Comparison of ENCODE assay signal across 18 cellular contexts in the genomic region with DNA sequence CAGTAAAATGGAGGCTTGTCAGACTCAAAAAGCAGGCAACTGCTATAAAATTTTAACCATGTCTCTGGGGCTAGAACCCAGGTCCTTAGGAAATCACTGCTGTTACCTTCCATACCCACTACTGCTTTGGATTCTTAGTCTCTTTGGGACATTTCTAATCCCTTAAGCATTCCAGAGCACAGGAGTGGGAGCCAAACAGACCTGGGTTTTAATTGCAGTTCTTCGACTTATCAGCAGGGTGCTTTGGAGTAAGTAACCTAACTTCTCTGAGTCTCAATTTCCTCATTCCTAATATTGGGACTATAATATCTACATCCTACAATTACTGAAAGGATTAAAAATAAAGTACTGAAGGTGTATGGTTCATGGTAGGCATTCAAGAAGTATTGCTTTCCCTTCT.
DNase-seq lines count a peak whose midpoint lies in the region; ATAC-seq and TF ChIP-seq lines count a peak whose summit lies in the region.
"Had no signal": no experiment of that assay in that cellular context is flagged by ENCODE, and none has a peak within 500 bp of the region (broad histone marks: within the 10 kb centered on the region; RNA-seq: fewer than 3 reads in every experiment).

No MANE protein-coding gene starts in this region.

- H3K36me3 Mint-ChIP-seq in natural killer cell treated with Interleukin-12 subunit alpha and Interleukin-12 subunit beta and Interleukin-15 and Interleukin-18, amount 100 ng/mL, for 72 hours: no peaks in the 10 kb centered on the region
- H3K36me3 Mint-ChIP-seq: CD14-positive monocyte; CD4-positive, alpha-beta memory T cell had no signal

- no peaks in the 10 kb centered on the region for H3K4me1 Mint-ChIP-seq in natural killer cell treated with Interleukin-12 subunit alpha and Interleukin-12 subunit beta and Interleukin-15 and Interleukin-18, amount 100 ng/mL, for 72 hours (ENCODE audit: low read depth in 2 of 2)
- H3K4me1 Mint-ChIP-seq: CD14-positive monocyte; CD4-positive, alpha-beta memory T cell had no signal

- no peaks in the 10 kb centered on the region for H3K27me3 Mint-ChIP-seq in natural killer cell treated with Interleukin-12 subunit alpha and Interleukin-12 subunit beta and Interleukin-15 and Interleukin-18, amount 100 ng/mL, for 72 hours

- no peak for ATAC-seq in natural killer cell treated with Interleukin-12 subunit alpha and Interleukin-12 subunit beta and Interleukin-15 and Interleukin-18, amount 100 ng/mL, for 72 hours
- ATAC-seq: A549, GM12878, HepG2 had no signal

- no peak overlapping the region for H3K27ac Mint-ChIP-seq in natural killer cell treated with Interleukin-12 subunit alpha and Interleukin-12 subunit beta and Interleukin-15 and Interleukin-18, amount 100 ng/mL, for 72 hours
- H3K27ac Mint-ChIP-seq: CD14-positive monocyte; CD4-positive, alpha-beta memory T cell had no signal

- DNase-seq in DMS53 (lab: John Stamatoyannopoulos, UW) (peak; percentile 16), DMS53 treated with DMSO at 0.1 percent for 48 hours (lab: John Stamatoyannopoulos, UW; ENCODE audit: unreplicated experiment) (no peak), epithelial cell of proximal tubule (ENCODE audit: low read depth) (no peak), iPS-NIHi11 (ENCODE audit: low spot score) (peak; percentile 10), GM20000 (ENCODE audit: low spot score) (no peak), amniotic stem cell (lab: John Stamatoyannopoulos, UW) (no peak)
- DNase-seq in natural killer cell treated with Interleukin-12 subunit alpha and Interleukin-12 subunit beta and Interleukin-15 and Interleukin-18, amount 100 ng/mL, for 72 hours (ENCODE audit: low spot score): no peak
- DNase-seq: AML-193; CD4-positive, alpha-beta memory T cell; DMS153; DND-41; EL had no signal

- H3K9me3 Mint-ChIP-seq in natural killer cell treated with Interleukin-12 subunit alpha and Interleukin-12 subunit beta and Interleukin-15 and Interleukin-18, amount 100 ng/mL, for 72 hours: peaks cover 6% of the 10 kb centered on the region

- TF ChIP-seq CTCF in LNCAP (IDR thresholded peaks at IDR 0.05) (peak; percentile 11; the same call in 1 of the 2 replicates), epithelial cell of proximal tubule (conservative IDR thresholded peaks at IDR 0.05; ENCODE audit: low read depth, low read length) (peak; percentile 11), GM20000 (IDR thresholded peaks at IDR 0.05; ENCODE audit: extremely low read depth, missing control alignments) (no peak)

- no peak overlapping the region for H3K4me3 Mint-ChIP-seq in natural killer cell treated with Interleukin-12 subunit alpha and Interleukin-12 subunit beta and Interleukin-15 and Interleukin-18, amount 100 ng/mL, for 72 hours
- H3K4me3 Mint-ChIP-seq: CD14-positive monocyte; CD4-positive, alpha-beta memory T cell had no signal

- H3K4me3 ChIP-seq in epithelial cell of proximal tubule (ENCODE audit: low read depth, low read length): no peak overlapping the region
- H3K4me3 ChIP-seq: A549, GM12878, HAP-1 had no signal

Comparison
In these comparisons a context has a peak if more than half of its experiments do, and no peak if none do; other contexts are left out.
1. DNase-seq: peak in DMS53 (single experiment) and iPS-NIHi11 (single experiment); none in DMS53 treated with DMSO at 0.1 percent for 48 hours (single experiment), epithelial cell of proximal tubule (single experiment), GM20000 (single experiment), amniotic stem cell (single experiment) and natural killer cell treated with Interleukin-12 subunit alpha and Interleukin-12 subunit beta and Interleukin-15 and Interleukin-18, amount 100 ng/mL, for 72 hours (single experiment).